ENCODE assay signal across 8 cellular contexts in genomic region chr3:179604336-179605078, GRCh38. TPM values are rescaled to one million over a fixed set of nuclear protein-coding genes. Genes with fewer than 3 reads are reported as not detected.
DNase-seq lines count a peak whose midpoint lies in the region; ATAC-seq, FAIRE-seq and TF ChIP-seq lines count a peak whose summit lies in the region.

MRPL47 (minus strand) TSS chr3:179604638; CDS start chr3:179604624, 14 bp downstream.
NDUFB5 (plus strand) TSS chr3:179604794; CDS start chr3:179604816, 22 bp downstream.

- peaks cover 15% of the 10 kb centered on the region for H3K36me3 ChIP-seq in Loucy (ENCODE audit: insufficient read depth, low read length)

- H4K20me1 ChIP-seq in Loucy (ENCODE audit: insufficient read depth, low read length, poor library complexity, severe bottlenecking): peaks cover 27% of the 10 kb centered on the region

- no peaks in the 10 kb centered on the region for H3K9me3 Mint-ChIP-seq in natural killer cell

- peak within 1 kb of the TSS; percentile 100 for H3K4me3 Mint-ChIP-seq in natural killer cell

- H2AFZ ChIP-seq in Loucy (ENCODE audit: low read length): peak within 1 kb of the TSS; percentile 90

- peaks cover 60% of the 10 kb centered on the region for H3K79me2 ChIP-seq in Loucy (ENCODE audit: insufficient read depth, low read length)

- H3K27me3 Mint-ChIP-seq in natural killer cell (ENCODE audit: low read depth in 2 of 2): no peaks in the 10 kb centered on the region

- H3K4me1 Mint-ChIP-seq in natural killer cell: peaks cover 20 to 41% of the 10 kb centered on the region in 2 donors

- peak within 1 kb of the TSS; percentile 99 to 100 for H3K27ac Mint-ChIP-seq in natural killer cell

- peak within 1 kb of the TSS; percentile 90 for H3K9ac ChIP-seq in Loucy (ENCODE audit: low read depth, low read length, poor library complexity, severe bottlenecking)

- peak within 1 kb of the TSS; percentile 82 for H3K4me3 ChIP-seq in Loucy (ENCODE audit: low read length, poor library complexity, severe bottlenecking)

- peak within 1 kb of the TSS; percentile 80 for H3K4me2 ChIP-seq in Loucy (ENCODE audit: low read depth, low read length, poor library complexity, severe bottlenecking)

- H3K4me1 ChIP-seq in Loucy (ENCODE audit: insufficient read depth, low read length, poor library complexity, severe bottlenecking): peaks cover 31% of the 10 kb centered on the region

- peaks cover 10% of the 10 kb centered on the region; the same call in 1 of the 2 replicates for H3F3A ChIP-seq in Loucy (ENCODE audit: low read depth)

- intact Hi-C loops in natural killer cell (cut with micrococcal nuclease): loop anchor here (1.0 to 2.0 kb wide), 4 partner anchors 42 to 998 kb away; partner anchors contain the start of genes ACTL6A, MFN1, PIK3CA and TTC14

- no peaks in the 10 kb centered on the region for H3K9me2 ChIP-seq in Loucy (replicated peaks; ENCODE audit: low read depth, low read length)

- H3K36me3 Mint-ChIP-seq in natural killer cell: peaks cover 8% of the 10 kb centered on the region

- no peaks in the 10 kb centered on the region for H3K9me3 ChIP-seq in Loucy (ENCODE audit: insufficient read depth, low read depth, low read length)

- ATAC-seq in natural killer cell: peak; percentile 99 to 100 (median 99)

- no peak for TF ChIP-seq CTCF in Loucy (conservative IDR thresholded peaks at IDR 0.05; ENCODE audit: low read length)
- no peak for TF ChIP-seq CTCF in natural killer cell (IDR thresholded peaks at IDR 0.05)

- DNase-seq in EL: peak; percentile 96
- peak; percentile 87 for DNase-seq in H54 (ENCODE audit: insufficient read length, low spot score)
- DNase-seq in activated T-helper 9 cell treated with anti-CD3 and anti-CD28 coated beads, Interleukin-2, amount 50 U/mL, for 16 hours (ENCODE audit: low read depth): peak; percentile 87
- DNase-seq in fibroblast of peridontal ligament (ENCODE audit: extremely low read depth): peak; percentile 98
- peak; percentile 86 for DNase-seq in natural killer cell
- peak; percentile 94 for DNase-seq in stimulated activated naive CD4-positive, alpha-beta T cell treated with Interleukin-2 at 50 U/mL for 16 hours (lab: John Stamatoyannopoulos, UW)

- FAIRE-seq in H54 (lab: Jason Lieb, UNC): peak; percentile 100

- peak; percentile 58 for TF ChIP-seq POLR2A in H54 (IDR thresholded peaks at IDR 0.05; ENCODE audit: low read depth, low read length)
- TF ChIP-seq POLR2A in Raji (IDR thresholded peaks at IDR 0.05; ENCODE audit: insufficient read depth, low read depth, low read length): peak; percentile 94

- H3K27me3 ChIP-seq in Loucy (ENCODE audit: insufficient read depth, low read length, poor library complexity, severe bottlenecking): no peaks in the 10 kb centered on the region

RNA-seq across cellular contexts. Expression of gene MRPL47, which starts in this region (rescaled TPM):
- 10 to 100 TPM; 23.2 to 30.8 (median 25.5) TPM for total RNA-seq in natural killer cell

RNA-seq across cellular contexts. Expression of gene NDUFB5, which starts in this region (rescaled TPM):
- total RNA-seq in natural killer cell: 10 to 100 TPM; 19.0 to 25.4 (median 23.9) TPM

Comparison
In these comparisons a context has a peak if more than half of its experiments do, and no peak if none do; other contexts are left out.
1. Peak in every context shown above with its lines: DNase-seq, ATAC-seq and H3K4me3 ChIP-seq.